Comparison of ENCODE assay signal across 1 cellular context in genomic region chr10:13414855-13415254, GRCh38.
TF ChIP-seq lines count a peak whose summit lies in the region.

No MANE protein-coding gene starts in this region.

TF ChIP-seq in HepG2, 621 proteins besides CTCF, POLR2A, EP300 and RAD21 (continued from another document and continues in another):
- TF ChIP-seq NFAT5 (CRISPR knock-in tag; IDR thresholded peaks at IDR 0.05) (no peak), GATAD1 (CRISPR knock-in tag; IDR thresholded peaks at IDR 0.05) (no peak), ZFP1 (CRISPR knock-in tag; IDR thresholded peaks at IDR 0.05) (no peak), ZNF816 (CRISPR knock-in tag; IDR thresholded peaks at IDR 0.05; ENCODE audit: borderline replicate concordance) (no peak), ZNF770 (CRISPR knock-in tag; IDR thresholded peaks at IDR 0.05) (no peak), CBX5 (CRISPR knock-in tag; IDR thresholded peaks at IDR 0.05; ENCODE audit: borderline replicate concordance) (peak; percentile 44; the same call in 1 of the 2 replicates), ZSCAN25 (CRISPR knock-in tag; IDR thresholded peaks at IDR 0.05) (no peak), HMG20B (CRISPR knock-in tag; conservative IDR thresholded peaks at IDR 0.05) (no peak), FOXC1 (CRISPR knock-in tag; IDR thresholded peaks at IDR 0.05; ENCODE audit: borderline replicate concordance) (no peak), KLF16 (CRISPR knock-in tag; IDR thresholded peaks at IDR 0.05) (0 out of 4 replicates have a peak, but pooled peaks of 1 of the 2 experiments have one; percentile 33), POLR2G (IDR thresholded peaks at IDR 0.05; ENCODE audit: low read depth, low read length) (no peak), ZNF138 (CRISPR knock-in tag; IDR thresholded peaks at IDR 0.05; ENCODE audit: low read depth) (no peak), ZNF383 (CRISPR knock-in tag; IDR thresholded peaks at IDR 0.05; ENCODE audit: borderline replicate concordance) (no peak), FUBP1 (CRISPR knock-in tag; IDR thresholded peaks at IDR 0.05; ENCODE audit: borderline replicate concordance) (no peak), RNF2 (conservative IDR thresholded peaks at IDR 0.05; ENCODE audit: low read depth) (no peak), MBNL3 (CRISPR knock-in tag; conservative IDR thresholded peaks at IDR 0.05) (no peak), GPN1 (CRISPR knock-in tag; IDR thresholded peaks at IDR 0.05; ENCODE audit: borderline replicate concordance) (no peak), KDM5B (CRISPR knock-in tag; IDR thresholded peaks at IDR 0.05; ENCODE audit: borderline replicate concordance) (no peak), AFF4 (CRISPR knock-in tag; IDR thresholded peaks at IDR 0.05) (no peak), BRD4 (CRISPR knock-in tag; IDR thresholded peaks at IDR 0.05) (no peak), SRSF4 (IDR thresholded peaks at IDR 0.05; ENCODE audit: low read depth, low read length, poor library complexity, severe bottlenecking) (no peak), ZNF713 (CRISPR knock-in tag; IDR thresholded peaks at IDR 0.05) (no peak), CENPX (CRISPR knock-in tag; IDR thresholded peaks at IDR 0.05) (no peak), ZNF296 (CRISPR knock-in tag; conservative IDR thresholded peaks at IDR 0.05) (no peak), MIER3 (CRISPR knock-in tag; IDR thresholded peaks at IDR 0.05; ENCODE audit: borderline replicate concordance) (no peak; the same call in 1 of the 2 replicates), ZNF737 (CRISPR knock-in tag; IDR thresholded peaks at IDR 0.05; ENCODE audit: borderline replicate concordance) (no peak), RARG (CRISPR knock-in tag; IDR thresholded peaks at IDR 0.05; ENCODE audit: low read depth) (no peak), ZBTB7B (CRISPR knock-in tag; IDR thresholded peaks at IDR 0.05) (no peak), ZNF746 (CRISPR knock-in tag; IDR thresholded peaks at IDR 0.05) (no peak), BORCS8-MEF2B (CRISPR knock-in tag; IDR thresholded peaks at IDR 0.05) (peak; percentile 51; the same call in 1 of the 2 replicates), ARID5B (CRISPR knock-in tag; IDR thresholded peaks at IDR 0.05) (peak; percentile 75), ZNF512B (CRISPR knock-in tag; IDR thresholded peaks at IDR 0.05; ENCODE audit: borderline replicate concordance) (no peak), ZNF629 (CRISPR knock-in tag; conservative IDR thresholded peaks at IDR 0.05) (no peak)
- TF ChIP-seq, protein P1, sequence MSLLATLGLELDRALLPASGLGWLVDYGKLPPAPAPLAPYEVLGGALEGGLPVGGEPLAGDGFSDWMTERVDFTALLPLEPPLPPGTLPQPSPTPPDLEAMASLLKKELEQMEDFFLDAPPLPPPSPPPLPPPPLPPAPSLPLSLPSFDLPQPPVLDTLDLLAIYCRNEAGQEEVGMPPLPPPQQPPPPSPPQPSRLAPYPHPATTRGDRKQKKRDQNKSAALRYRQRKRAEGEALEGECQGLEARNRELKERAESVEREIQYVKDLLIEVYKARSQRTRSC (CRISPR knock-in tag; IDR thresholded peaks at IDR 0.05; ENCODE audit: low read depth) = no peak
- TF ChIP-seq, protein P2, sequence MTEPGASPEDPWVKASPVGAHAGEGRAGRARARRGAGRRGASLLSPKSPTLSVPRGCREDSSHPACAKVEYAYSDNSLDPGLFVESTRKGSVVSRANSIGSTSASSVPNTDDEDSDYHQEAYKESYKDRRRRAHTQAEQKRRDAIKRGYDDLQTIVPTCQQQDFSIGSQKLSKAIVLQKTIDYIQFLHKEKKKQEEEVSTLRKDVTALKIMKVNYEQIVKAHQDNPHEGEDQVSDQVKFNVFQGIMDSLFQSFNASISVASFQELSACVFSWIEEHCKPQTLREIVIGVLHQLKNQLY (CRISPR knock-in tag; IDR thresholded peaks at IDR 0.05) = peak; percentile 51; the same call in 1 of the 2 replicates
- TF ChIP-seq, protein P3, sequence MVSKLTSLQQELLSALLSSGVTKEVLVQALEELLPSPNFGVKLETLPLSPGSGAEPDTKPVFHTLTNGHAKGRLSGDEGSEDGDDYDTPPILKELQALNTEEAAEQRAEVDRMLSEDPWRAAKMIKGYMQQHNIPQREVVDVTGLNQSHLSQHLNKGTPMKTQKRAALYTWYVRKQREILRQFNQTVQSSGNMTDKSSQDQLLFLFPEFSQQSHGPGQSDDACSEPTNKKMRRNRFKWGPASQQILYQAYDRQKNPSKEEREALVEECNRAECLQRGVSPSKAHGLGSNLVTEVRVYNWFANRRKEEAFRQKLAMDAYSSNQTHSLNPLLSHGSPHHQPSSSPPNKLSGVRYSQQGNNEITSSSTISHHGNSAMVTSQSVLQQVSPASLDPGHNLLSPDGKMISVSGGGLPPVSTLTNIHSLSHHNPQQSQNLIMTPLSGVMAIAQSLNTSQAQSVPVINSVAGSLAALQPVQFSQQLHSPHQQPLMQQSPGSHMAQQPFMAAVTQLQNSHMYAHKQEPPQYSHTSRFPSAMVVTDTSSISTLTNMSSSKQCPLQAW (CRISPR knock-in tag; IDR thresholded peaks at IDR 0.05) = no peak
